Comparison of ENCODE assay signal across 2 cellular contexts in genomic region chr3:127371846-127372245, GRCh38.
TF ChIP-seq lines count a peak whose summit lies in the region.

No MANE protein-coding gene starts in this region.

TF ChIP-seq in H1, 55 proteins besides CTCF, POLR2A, EP300 and RAD21 (continued from another document):
- TF ChIP-seq EGR1 (IDR thresholded peaks at IDR 0.05; ENCODE audit: borderline replicate concordance, low read depth, low read length) (no peak), JUND (IDR thresholded peaks at IDR 0.05; ENCODE audit: low read length) (no peak), JUN (IDR thresholded peaks at IDR 0.05; ENCODE audit: low read depth, low read length) (no peak), YY1 (IDR thresholded peaks at IDR 0.05; ENCODE audit: low read depth, low read length) (no peak), NANOG (IDR thresholded peaks at IDR 0.05; ENCODE audit: insufficient read depth, low read depth, low read length, poor library complexity, severe bottlenecking) (no peak), RNF2 (IDR thresholded peaks at IDR 0.05; ENCODE audit: borderline replicate concordance, low read depth, low read length, missing control alignments, poor library complexity, severe bottlenecking) (no peak), SUZ12 (IDR thresholded peaks at IDR 0.05; ENCODE audit: low read length) (no peak)
- TF ChIP-seq, protein P1, sequence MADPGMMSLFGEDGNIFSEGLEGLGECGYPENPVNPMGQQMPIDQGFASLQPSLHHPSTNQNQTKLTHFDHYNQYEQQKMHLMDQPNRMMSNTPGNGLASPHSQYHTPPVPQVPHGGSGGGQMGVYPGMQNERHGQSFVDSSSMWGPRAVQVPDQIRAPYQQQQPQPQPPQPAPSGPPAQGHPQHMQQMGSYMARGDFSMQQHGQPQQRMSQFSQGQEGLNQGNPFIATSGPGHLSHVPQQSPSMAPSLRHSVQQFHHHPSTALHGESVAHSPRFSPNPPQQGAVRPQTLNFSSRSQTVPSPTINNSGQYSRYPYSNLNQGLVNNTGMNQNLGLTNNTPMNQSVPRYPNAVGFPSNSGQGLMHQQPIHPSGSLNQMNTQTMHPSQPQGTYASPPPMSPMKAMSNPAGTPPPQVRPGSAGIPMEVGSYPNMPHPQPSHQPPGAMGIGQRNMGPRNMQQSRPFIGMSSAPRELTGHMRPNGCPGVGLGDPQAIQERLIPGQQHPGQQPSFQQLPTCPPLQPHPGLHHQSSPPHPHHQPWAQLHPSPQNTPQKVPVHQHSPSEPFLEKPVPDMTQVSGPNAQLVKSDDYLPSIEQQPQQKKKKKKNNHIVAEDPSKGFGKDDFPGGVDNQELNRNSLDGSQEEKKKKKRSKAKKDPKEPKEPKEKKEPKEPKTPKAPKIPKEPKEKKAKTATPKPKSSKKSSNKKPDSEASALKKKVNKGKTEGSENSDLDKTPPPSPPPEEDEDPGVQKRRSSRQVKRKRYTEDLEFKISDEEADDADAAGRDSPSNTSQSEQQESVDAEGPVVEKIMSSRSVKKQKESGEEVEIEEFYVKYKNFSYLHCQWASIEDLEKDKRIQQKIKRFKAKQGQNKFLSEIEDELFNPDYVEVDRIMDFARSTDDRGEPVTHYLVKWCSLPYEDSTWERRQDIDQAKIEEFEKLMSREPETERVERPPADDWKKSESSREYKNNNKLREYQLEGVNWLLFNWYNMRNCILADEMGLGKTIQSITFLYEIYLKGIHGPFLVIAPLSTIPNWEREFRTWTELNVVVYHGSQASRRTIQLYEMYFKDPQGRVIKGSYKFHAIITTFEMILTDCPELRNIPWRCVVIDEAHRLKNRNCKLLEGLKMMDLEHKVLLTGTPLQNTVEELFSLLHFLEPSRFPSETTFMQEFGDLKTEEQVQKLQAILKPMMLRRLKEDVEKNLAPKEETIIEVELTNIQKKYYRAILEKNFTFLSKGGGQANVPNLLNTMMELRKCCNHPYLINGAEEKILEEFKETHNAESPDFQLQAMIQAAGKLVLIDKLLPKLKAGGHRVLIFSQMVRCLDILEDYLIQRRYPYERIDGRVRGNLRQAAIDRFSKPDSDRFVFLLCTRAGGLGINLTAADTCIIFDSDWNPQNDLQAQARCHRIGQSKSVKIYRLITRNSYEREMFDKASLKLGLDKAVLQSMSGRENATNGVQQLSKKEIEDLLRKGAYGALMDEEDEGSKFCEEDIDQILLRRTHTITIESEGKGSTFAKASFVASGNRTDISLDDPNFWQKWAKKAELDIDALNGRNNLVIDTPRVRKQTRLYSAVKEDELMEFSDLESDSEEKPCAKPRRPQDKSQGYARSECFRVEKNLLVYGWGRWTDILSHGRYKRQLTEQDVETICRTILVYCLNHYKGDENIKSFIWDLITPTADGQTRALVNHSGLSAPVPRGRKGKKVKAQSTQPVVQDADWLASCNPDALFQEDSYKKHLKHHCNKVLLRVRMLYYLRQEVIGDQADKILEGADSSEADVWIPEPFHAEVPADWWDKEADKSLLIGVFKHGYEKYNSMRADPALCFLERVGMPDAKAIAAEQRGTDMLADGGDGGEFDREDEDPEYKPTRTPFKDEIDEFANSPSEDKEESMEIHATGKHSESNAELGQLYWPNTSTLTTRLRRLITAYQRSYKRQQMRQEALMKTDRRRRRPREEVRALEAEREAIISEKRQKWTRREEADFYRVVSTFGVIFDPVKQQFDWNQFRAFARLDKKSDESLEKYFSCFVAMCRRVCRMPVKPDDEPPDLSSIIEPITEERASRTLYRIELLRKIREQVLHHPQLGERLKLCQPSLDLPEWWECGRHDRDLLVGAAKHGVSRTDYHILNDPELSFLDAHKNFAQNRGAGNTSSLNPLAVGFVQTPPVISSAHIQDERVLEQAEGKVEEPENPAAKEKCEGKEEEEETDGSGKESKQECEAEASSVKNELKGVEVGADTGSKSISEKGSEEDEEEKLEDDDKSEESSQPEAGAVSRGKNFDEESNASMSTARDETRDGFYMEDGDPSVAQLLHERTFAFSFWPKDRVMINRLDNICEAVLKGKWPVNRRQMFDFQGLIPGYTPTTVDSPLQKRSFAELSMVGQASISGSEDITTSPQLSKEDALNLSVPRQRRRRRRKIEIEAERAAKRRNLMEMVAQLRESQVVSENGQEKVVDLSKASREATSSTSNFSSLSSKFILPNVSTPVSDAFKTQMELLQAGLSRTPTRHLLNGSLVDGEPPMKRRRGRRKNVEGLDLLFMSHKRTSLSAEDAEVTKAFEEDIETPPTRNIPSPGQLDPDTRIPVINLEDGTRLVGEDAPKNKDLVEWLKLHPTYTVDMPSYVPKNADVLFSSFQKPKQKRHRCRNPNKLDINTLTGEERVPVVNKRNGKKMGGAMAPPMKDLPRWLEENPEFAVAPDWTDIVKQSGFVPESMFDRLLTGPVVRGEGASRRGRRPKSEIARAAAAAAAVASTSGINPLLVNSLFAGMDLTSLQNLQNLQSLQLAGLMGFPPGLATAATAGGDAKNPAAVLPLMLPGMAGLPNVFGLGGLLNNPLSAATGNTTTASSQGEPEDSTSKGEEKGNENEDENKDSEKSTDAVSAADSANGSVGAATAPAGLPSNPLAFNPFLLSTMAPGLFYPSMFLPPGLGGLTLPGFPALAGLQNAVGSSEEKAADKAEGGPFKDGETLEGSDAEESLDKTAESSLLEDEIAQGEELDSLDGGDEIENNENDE (IDR thresholded peaks at IDR 0.05; ENCODE audit: insufficient replicate concordance, low read length) = no peak

TF ChIP-seq in neural cell, 6 proteins besides CTCF, POLR2A, EP300 and RAD21 (continued from another document):
- no peak for TF ChIP-seq SMC3 (conservative IDR thresholded peaks at IDR 0.05; ENCODE audit: poor library complexity)
- TF ChIP-seq POLR2AphosphoS5 (IDR thresholded peaks at IDR 0.05) = no peak
- no peak for TF ChIP-seq REST (IDR thresholded peaks at IDR 0.05; ENCODE audit: borderline replicate concordance)
- no peak for TF ChIP-seq EZH2 (IDR thresholded peaks at IDR 0.05; ENCODE audit: borderline replicate concordance, insufficient read depth, low read length, poor library complexity, severe bottlenecking)
- no peak for TF ChIP-seq TAF1 (IDR thresholded peaks at IDR 0.05; ENCODE audit: low read depth)
TF ChIP-seq in neural cell: peak in this region for 0.
